Comparison of ENCODE assay signal across 8 cellular contexts in genomic region chr6:27312146-27312949, GRCh38. TPM values are rescaled to one million over a fixed set of nuclear protein-coding genes. Genes with fewer than 3 reads are reported as not detected.
DNase-seq lines count a peak whose midpoint lies in the region; ATAC-seq and TF ChIP-seq lines count a peak whose summit lies in the region.

TSS of gene POM121L2 (minus strand) at chr6:27312273. CDS start at chr6:27312170, 103 bp downstream.

- peak within 1 kb of the TSS in 1 of 2 experiments; percentile 45; a peak in 2 of 4 replicates for H3K4me3 ChIP-seq in DND-41 (ENCODE audit: low read depth in 1 of 2, low read length in 2 of 2)

- no peak within 1 kb of the TSS for H3K27ac ChIP-seq in DND-41 (ENCODE audit: low read length)

- no peak within 1 kb of the TSS for H3K27ac Mint-ChIP-seq in natural killer cell treated with Interleukin-12 subunit alpha and Interleukin-12 subunit beta and Interleukin-15 and Interleukin-18, amount 100 ng/mL, for 72 hours

- peak within 1 kb of the TSS; percentile 36; the same call in 1 of the 2 replicates for H2AFZ ChIP-seq in DND-41 (ENCODE audit: low read depth, low read length)

- H3K9me3 ChIP-seq in DND-41 (ENCODE audit: insufficient read depth, low read length, severe bottlenecking), result no peaks in the 10 kb centered on the region

- H3K27me3 ChIP-seq in DND-41 (ENCODE audit: insufficient read depth, low read length, poor library complexity), result peaks cover 11% of the 10 kb centered on the region

- H3K9ac ChIP-seq in DND-41 (ENCODE audit: low read depth, low read length), result no peak within 1 kb of the TSS

- peaks cover 0 to 4% of the 10 kb centered on the region in 2 donors for H3K4me1 Mint-ChIP-seq in natural killer cell treated with Interleukin-12 subunit alpha and Interleukin-12 subunit beta and Interleukin-15 and Interleukin-18, amount 100 ng/mL, for 72 hours (ENCODE audit: low read depth in 2 of 2)

- no peaks in the 10 kb centered on the region for H4K20me1 ChIP-seq in DND-41 (ENCODE audit: insufficient read depth, low read length)

- H3K4me2 ChIP-seq in DND-41 (ENCODE audit: insufficient read depth, low read length), result peak within 1 kb of the TSS; percentile 52

- DNase-seq in DND-41, result peak; percentile 58
- peak; percentile 73 for DNase-seq in NCI-H774 (lab: John Stamatoyannopoulos, UW)
- peak; percentile 56 for DNase-seq in activated CD8-positive, alpha-beta memory T cell treated with anti-CD3 and anti-CD28 coated beads, Interleukin-2, amount 50 U/mL, for 4 hours
- peak; percentile 49 to 72 for DNase-seq in erythroblast (lab: John Stamatoyannopoulos, UW)
- DNase-seq in natural killer cell treated with Interleukin-12 subunit alpha and Interleukin-12 subunit beta and Interleukin-15 and Interleukin-18, amount 100 ng/mL, for 72 hours (ENCODE audit: low spot score), result no peak
- peak; percentile 34 for DNase-seq in superior temporal gyrus (ENCODE audit: extremely low spot score)

- peaks cover 52 to 74% of the 10 kb centered on the region in 2 donors for H3K27me3 Mint-ChIP-seq in natural killer cell treated with Interleukin-12 subunit alpha and Interleukin-12 subunit beta and Interleukin-15 and Interleukin-18, amount 100 ng/mL, for 72 hours

- H3K79me2 ChIP-seq in DND-41 (ENCODE audit: insufficient read depth, low read length), result no peaks in the 10 kb centered on the region

- peak; percentile 73 for TF ChIP-seq CTCF in DND-41 (IDR thresholded peaks at IDR 0.05; ENCODE audit: borderline replicate concordance, extremely low read depth, low read length, poor library complexity, severe bottlenecking)

- peaks cover 6% of the 10 kb centered on the region for H3K36me3 Mint-ChIP-seq in natural killer cell treated with Interleukin-12 subunit alpha and Interleukin-12 subunit beta and Interleukin-15 and Interleukin-18, amount 100 ng/mL, for 72 hours

- peaks cover 9% of the 10 kb centered on the region for H3K4me1 ChIP-seq in DND-41 (ENCODE audit: insufficient read depth, low read length)

- peak; percentile 67 for ATAC-seq in DND-41 (ENCODE audit: insufficient read depth, low read depth)
- peak; percentile 65 for ATAC-seq in HG02798 (IDR thresholded peaks at IDR 0.05; ENCODE audit: poor library complexity, unreplicated experiment)
- peak; percentile 51 to 59 for ATAC-seq in natural killer cell treated with Interleukin-12 subunit alpha and Interleukin-12 subunit beta and Interleukin-15 and Interleukin-18, amount 100 ng/mL, for 72 hours
- ATAC-seq in HG03521 (IDR thresholded peaks at IDR 0.05; ENCODE audit: unreplicated experiment), result no peak

- no peak for TF ChIP-seq POLR2A in erythroblast (IDR thresholded peaks at IDR 0.05; ENCODE audit: low read length)

- H3K36me3 ChIP-seq in DND-41 (ENCODE audit: insufficient read depth, low read length), result no peaks in the 10 kb centered on the region

- peaks cover 3% of the 10 kb centered on the region for H3K9me3 Mint-ChIP-seq in natural killer cell treated with Interleukin-12 subunit alpha and Interleukin-12 subunit beta and Interleukin-15 and Interleukin-18, amount 100 ng/mL, for 72 hours

- H3K4me3 Mint-ChIP-seq in natural killer cell treated with Interleukin-12 subunit alpha and Interleukin-12 subunit beta and Interleukin-15 and Interleukin-18, amount 100 ng/mL, for 72 hours, result peak within 1 kb of the TSS; percentile 63

RNA-seq across cellular contexts. Expression of gene POM121L2, which starts in this region (rescaled TPM):
- total RNA-seq in natural killer cell treated with Interleukin-12 subunit alpha and Interleukin-12 subunit beta and Interleukin-15 and Interleukin-18, amount 100 ng/mL, for 72 hours, result not detected

Comparison
In these comparisons a context has a peak if more than half of its experiments do, and no peak if none do; other contexts are left out.
1. Peak in ATAC-seq in natural killer cell treated with Interleukin-12 subunit alpha and Interleukin-12 subunit beta and Interleukin-15 and Interleukin-18, amount 100 ng/mL, for 72 hours; RNA of the gene not detected or under 1 TPM.